ENCODE assay signal across 18 cellular contexts in the genomic region with DNA sequence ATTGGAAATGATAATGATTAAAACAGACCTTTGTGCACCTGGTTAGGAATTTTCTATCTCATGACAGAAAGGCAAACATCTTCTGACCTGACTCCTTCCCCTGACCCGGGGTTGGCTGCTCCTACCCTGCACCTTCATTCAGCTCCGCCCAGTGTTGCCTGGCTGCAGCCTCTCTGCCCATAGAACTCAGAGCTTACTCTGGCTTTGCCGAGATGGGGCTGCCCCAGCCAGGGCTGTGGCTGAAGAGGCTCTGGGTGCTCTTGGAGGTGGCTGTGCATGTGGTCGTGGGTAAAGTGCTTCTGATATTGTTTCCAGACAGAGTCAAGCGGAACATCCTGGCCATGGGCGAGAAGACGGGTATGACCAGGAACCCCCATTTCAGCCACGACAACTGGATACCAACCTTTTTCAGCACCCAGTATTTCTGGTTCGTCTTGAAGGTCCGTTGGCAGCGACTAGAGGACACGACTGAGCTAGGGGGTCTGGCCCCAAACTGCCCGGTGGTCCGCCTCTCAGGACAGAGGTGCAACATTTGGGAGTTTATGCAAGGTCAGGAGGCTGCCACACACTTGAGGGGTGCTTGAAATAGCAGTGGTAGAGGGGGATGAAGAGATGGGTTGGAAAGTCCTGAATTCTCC. TPM values are rescaled to one million over a fixed set of nuclear protein-coding genes. Genes with fewer than 3 reads are reported as not detected.
DNase-seq lines count a peak whose midpoint lies in the region; ATAC-seq, FAIRE-seq and TF ChIP-seq lines count a peak whose summit lies in the region.
"Had no signal": no experiment of that assay in that cellular context is flagged by ENCODE, and none has a peak within 500 bp of the region (broad histone marks: within the 10 kb centered on the region; RNA-seq: fewer than 3 reads in every experiment).

A gene (plus strand): TSS at position 189 of the 638 bp plus-strand sequence. CDS start 24 bp downstream, at position 213.

- peaks cover 12% of the 10 kb centered on the region for H3K27me3 Mint-ChIP-seq in nephron (ENCODE audit: low read depth)

- TF ChIP-seq POLR2A in GM12878 (IDR thresholded peaks at IDR 0.05; ENCODE audit: low read depth, low read length), result no peak
- TF ChIP-seq POLR2A in tibial nerve (IDR thresholded peaks at IDR 0.05), result no peak

- H2AFZ ChIP-seq in GM12878 (ENCODE audit: control insufficient read depth, low read depth, low read length), result no peak within 1 kb of the TSS

- H3K4me1 ChIP-seq in GM12878 (ENCODE audit: control insufficient read depth, insufficient read depth, low read length) (peaks cover 5% of the 10 kb centered on the region; the same call in 1 of the 2 replicates), tibial nerve (peaks cover 0 to 31% (median 4%) of the 10 kb centered on the region in 4 donors)

- WGBS in GM12878 (ENCODE audit: insufficient coverage, insufficient replicate concordance, low lambda C conversion rate, missing lambda C conversion rate), result 56% methylated on average over 14 of the region's 14 CpGs
- 78 to 82% methylated on average over 14 of the region's 14 CpGs for WGBS in tibial nerve, 2 donors

- BruUV-seq in GM12878 (replicated peaks; lab: Mats Ljungman, UMichigan), result no TSS peak

- H3K36me3 ChIP-seq in GM12878 (ENCODE audit: control insufficient read depth in 2 of 2, insufficient read depth in 2 of 2, low read length in 1 of 2) (no peaks in the 10 kb centered on the region), tibial nerve (no peaks in the 10 kb centered on the region)

- RAD21 ChIA-PET in GM12878 (lab: Charles Lee; ENCODE audit: unreplicated experiment), result interaction anchor here (1.3 kb wide), 1 partner anchor 51 kb away, joined by 3 read pairs; no protein-coding TSS in a partner anchor

- no peak within 1 kb of the TSS for H3K9ac ChIP-seq in GM12878 (ENCODE audit: control insufficient read depth, insufficient read depth, low read length)

- FAIRE-seq in GM12878 (lab: Jason Lieb, UNC), result no peak
- FAIRE-seq: endometrium, frontal cortex had no signal

- peak; percentile 10; the same call in 1 of the 3 replicates for ATAC-seq in GM12878

- no peaks in the 10 kb centered on the region for H4K20me1 ChIP-seq in GM12878 (ENCODE audit: control insufficient read depth, insufficient read depth)

- in situ Hi-C loops in GM12878 (cut with MboI), result loop anchor here (5.0 kb wide), 1 partner anchor 48 kb away; no protein-coding TSS in a partner anchor

- POLR2A ChIA-PET in GM12878 (lab: Charles Lee), result interaction anchor here (1.0 kb wide), 1 partner anchor 51 kb away, joined by 3 read pairs; no protein-coding TSS in a partner anchor

- SMC1A ChIA-PET in GM12878 (lab: Charles Lee; ENCODE audit: uncharacterized antibody, unreplicated experiment), result interaction anchor here (0.6 to 2.2 kb wide), 2 partner anchors 52 to 1315 kb away, joined by 3 to 6 read pairs; a partner anchor contains a TSS

- DNase-seq in DMS53 treated with DMSO at 0.1 percent for 48 hours (lab: John Stamatoyannopoulos, UW; ENCODE audit: unreplicated experiment) (peak; percentile 9), GM12878 (ENCODE audit: low read depth, low spot score) (no peak), tibial nerve (ENCODE audit: low spot score in 2 of 2) (no peak), HCEC 1CT (no peak), NCI-H2171 (lab: John Stamatoyannopoulos, UW) (no peak)
- DNase-seq: GDM1, mesendoderm, NCI-H1930, NCI-H774, nucleus accumbens had no signal

- CTCF ChIA-PET in GM12878 (lab: Yijun Ruan, JAX), result no interaction called here

- H3K4me2 ChIP-seq in GM12878 (ENCODE audit: control insufficient read depth, insufficient read depth), result no peak within 1 kb of the TSS

- no peak within 1 kb of the TSS for H3K4me3 ChIP-seq in GM12878
- no peak within 1 kb of the TSS for H3K4me3 ChIP-seq in tibial nerve

- H3K27ac ChIP-seq in C4-2B, result peak within 1 kb of the TSS; percentile 54; the same call in 1 of the 2 replicates
- H3K27ac ChIP-seq in GM12878 (ENCODE audit: control insufficient read depth, insufficient read depth), result no peak within 1 kb of the TSS
- H3K27ac ChIP-seq in tibial nerve, result no peak within 1 kb of the TSS

- no peak for TF ChIP-seq EP300 in GM12878 (IDR thresholded peaks at IDR 0.05; ENCODE audit: borderline replicate concordance in 1 of 2, control insufficient read depth in 1 of 2, low read depth in 2 of 2, low read length in 2 of 2)
- TF ChIP-seq EP300 in tibial nerve (IDR thresholded peaks at IDR 0.05), result no peak

- H3K27ac Mint-ChIP-seq in nephron, result peak within 1 kb of the TSS in 2 of 3 experiments; percentile 19 to 22
- H3K27ac Mint-ChIP-seq: stimulated activated naive CD8-positive, alpha-beta T cell treated with anti-CD3 and anti-CD28 coated beads, Interleukin-15, Interleukin-2, amounts not matched to agents 100 ng/mL and 50 ng/mL, for 24 hours had no signal

- H3K9me3 Mint-ChIP-seq in nephron, result no peaks in the 10 kb centered on the region
- H3K9me3 Mint-ChIP-seq: stimulated activated naive CD8-positive, alpha-beta T cell treated with anti-CD3 and anti-CD28 coated beads, Interleukin-15, Interleukin-2, amounts not matched to agents 100 ng/mL and 50 ng/mL, for 24 hours had no signal

- peak within 1 kb of the TSS in 2 of 3 experiments; percentile 34 to 40 for H3K4me3 Mint-ChIP-seq in nephron
- H3K4me3 Mint-ChIP-seq: stimulated activated naive CD8-positive, alpha-beta T cell treated with anti-CD3 and anti-CD28 coated beads, Interleukin-15, Interleukin-2, amounts not matched to agents 100 ng/mL and 50 ng/mL, for 24 hours had no signal

- intact Hi-C loops in GM12878 (cut with micrococcal nuclease; ENCODE audit: unreplicated experiment), result no loop called here

- TF ChIP-seq RAD21 in GM12878 (IDR thresholded peaks at IDR 0.05; ENCODE audit: insufficient read depth, low read depth, low read length), result no peak

- no peaks in the 10 kb centered on the region for H3K9me3 ChIP-seq in GM12878 (replicated peaks; ENCODE audit: control insufficient read depth, insufficient read depth, low read length)
- no peaks in the 10 kb centered on the region for H3K9me3 ChIP-seq in tibial nerve

- peaks cover 42% of the 10 kb centered on the region for H3K4me1 Mint-ChIP-seq in nephron

- H3K27me3 ChIP-seq in GM12878 (replicated peaks in 1 of 2; ENCODE audit: control insufficient read depth in 2 of 2, insufficient read depth in 2 of 2, low read length in 1 of 2) (no peaks in the 10 kb centered on the region), tibial nerve (no peaks in the 10 kb centered on the region)

- H3K79me2 ChIP-seq in GM12878 (ENCODE audit: control insufficient read depth, insufficient read depth, low read length), result peaks cover 5% of the 10 kb centered on the region

- H3K36me3 Mint-ChIP-seq in nephron (ENCODE audit: low read depth), result no peaks in the 10 kb centered on the region

- no peak for TF ChIP-seq CTCF in C4-2B (conservative IDR thresholded peaks at IDR 0.05)
- no peak for TF ChIP-seq CTCF in GM12878 (IDR thresholded peaks at IDR 0.05 in 2 of 3, conservative IDR thresholded peaks at IDR 0.05 in 1 of 3; ENCODE audit: control insufficient read depth in 2 of 3, extremely low read depth in 1 of 3, insufficient read depth in 1 of 3, low read depth in 3 of 3, low read length in 3 of 3)
- TF ChIP-seq CTCF in nephron (IDR thresholded peaks at IDR 0.05; ENCODE audit: unreplicated experiment in 3 of 3), result no peak
- TF ChIP-seq CTCF in tibial nerve (IDR thresholded peaks at IDR 0.05), result no peak

TF ChIP-seq in GM12878, 131 proteins besides CTCF, POLR2A, EP300 and RAD21 (continues in another document):
- TF ChIP-seq HDAC6 (IDR thresholded peaks at IDR 0.05; ENCODE audit: unreplicated experiment), result no peak
- no peak for TF ChIP-seq SMARCA5 (IDR thresholded peaks at IDR 0.05)
- no peak for TF ChIP-seq SMC3 (IDR thresholded peaks at IDR 0.05; ENCODE audit: borderline replicate concordance, low read length)
- no peak for TF ChIP-seq ZZZ3 (IDR thresholded peaks at IDR 0.05; ENCODE audit: control insufficient read depth, insufficient read length, low read depth)
- TF ChIP-seq MEF2A (IDR thresholded peaks at IDR 0.05; ENCODE audit: insufficient read depth, low read depth, low read length), result no peak
- no peak for TF ChIP-seq JUNB (IDR thresholded peaks at IDR 0.05)
- TF ChIP-seq CEBPB (IDR thresholded peaks at IDR 0.05; ENCODE audit: borderline replicate concordance in 1 of 2, low read depth in 2 of 2, low read length in 2 of 2), result no peak
- TF ChIP-seq, protein P1, sequence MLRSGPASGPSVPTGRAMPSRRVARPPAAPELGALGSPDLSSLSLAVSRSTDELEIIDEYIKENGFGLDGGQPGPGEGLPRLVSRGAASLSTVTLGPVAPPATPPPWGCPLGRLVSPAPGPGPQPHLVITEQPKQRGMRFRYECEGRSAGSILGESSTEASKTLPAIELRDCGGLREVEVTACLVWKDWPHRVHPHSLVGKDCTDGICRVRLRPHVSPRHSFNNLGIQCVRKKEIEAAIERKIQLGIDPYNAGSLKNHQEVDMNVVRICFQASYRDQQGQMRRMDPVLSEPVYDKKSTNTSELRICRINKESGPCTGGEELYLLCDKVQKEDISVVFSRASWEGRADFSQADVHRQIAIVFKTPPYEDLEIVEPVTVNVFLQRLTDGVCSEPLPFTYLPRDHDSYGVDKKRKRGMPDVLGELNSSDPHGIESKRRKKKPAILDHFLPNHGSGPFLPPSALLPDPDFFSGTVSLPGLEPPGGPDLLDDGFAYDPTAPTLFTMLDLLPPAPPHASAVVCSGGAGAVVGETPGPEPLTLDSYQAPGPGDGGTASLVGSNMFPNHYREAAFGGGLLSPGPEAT (IDR thresholded peaks at IDR 0.05; ENCODE audit: low read depth), result no peak

RNA-seq across cellular contexts. Expression of the gene that starts here (rescaled TPM):
- total RNA-seq in GM12878 (2013; cell fraction: nucleolus; rRNA removed), result not detected in 2 replicates
- total RNA-seq in GM12878 (2014; rRNA removed) (not detected in 2 replicates), GM12878 (2014; rRNA removed; fragmentation: Illumina TruSeq; extraction: Trizol) (not detected in 2 replicates), GM12878 (2021) (not detected in 2 replicates), tibial nerve (not detected)
- 0.21 TPM for polyA plus RNA-seq in GM12878 (2011; ENCODE audit: low read depth)
- polyA plus RNA-seq in GM12878 (2011; rRNA removed) (0.04 TPM in 1 of 2 replicates, not detected in the other), GM12878 (2014; fragmentation: Illumina TruSeq; extraction: Trizol) (0.12 TPM in 1 of 2 replicates, not detected in the other), GM12878 (2014; fragmentation: Nextera tagmentation; extraction: Ambion mirVana) (under 1 TPM in 1 of 2 experiments, not detected in 1; 0.13 TPM), GM12878 (2014; rRNA removed) (0.26 TPM in 1 of 2 replicates, not detected in the other), GM12878 (2016; fragmentation: Nextera tagmentation; extraction: Ambion mirVana) (under 1 TPM in 1 of 2 experiments, not detected in 1; 0.11 TPM)
- 0.04 TPM in 1 of 2 replicates, not detected in the other for polyA plus RNA-seq in GM12878 (2011; cell fraction: cytosol; rRNA removed)
- 0.23 TPM in 1 of 2 replicates, not detected in the other for polyA plus RNA-seq in GM12878 (2011; cell fraction: nucleus; rRNA removed)
- 0.17 and 0.37 TPM in 2 replicates for polyA plus RNA-seq in GM12878 (2012)
- polyA minus RNA-seq in GM12878 (2011; rRNA and poly(A)+ RNA removed), result not detected in 2 replicates
- polyA minus RNA-seq in GM12878 (2011; cell fraction: cytosol; rRNA and poly(A)+ RNA removed), result not detected in 2 replicates
- not detected in 2 replicates for polyA minus RNA-seq in GM12878 (2011; cell fraction: nucleus; rRNA and poly(A)+ RNA removed)
- total RNA-seq: cerebellum; frontal cortex; M059J; T-helper 1 cell treated with Interleukin-12 subunit alpha and Interleukin-12 subunit beta and Interleukin-4 antibody, amounts not matched to agents 30 ng/mL and 1 ng/mL, for 36 hours had no signal

Comparison
In these comparisons a context has a peak if more than half of its experiments do, and no peak if none do; other contexts are left out.
1. Peak in ATAC-seq in GM12878; RNA of the gene not detected or under 1 TPM.